8 cellular contexts compared by ENCODE assay signal in genomic region chr4:114598191-114599121, GRCh38. TPM values are rescaled to one million over a fixed set of nuclear protein-coding genes. Genes with fewer than 3 reads are reported as not detected.
DNase-seq lines count a peak whose midpoint lies in the region; ATAC-seq and TF ChIP-seq lines count a peak whose summit lies in the region.

Gene UGT8, plus strand, starts transcription at chr4:114598807. Its CDS starts 24,074 bp downstream, at chr4:114622881.

- peaks cover 5 to 17% (median 13%) of the 10 kb centered on the region in 3 donors for H3K4me1 Mint-ChIP-seq in CD8-positive, alpha-beta memory T cell
- H3K4me1 Mint-ChIP-seq in brain, result peaks cover 15% of the 10 kb centered on the region
- H3K4me1 Mint-ChIP-seq in immature natural killer cell, result no peaks in the 10 kb centered on the region

- peak within 1 kb of the TSS in 2 of 3 donors; percentile 27 to 33 for H3K9ac ChIP-seq in skeletal muscle tissue (ENCODE audit: low read depth in 1 of 3, low read length in 3 of 3)

- POLR2A ChIA-PET in CD8-positive, alpha-beta memory T cell (lab: Charles Lee), result no interaction called here
- POLR2A ChIA-PET in RWPE1 (lab: Yijun Ruan, JAX; ENCODE audit: low non-redundant PET), result no interaction called here

- no peaks in the 10 kb centered on the region for H3K27me3 ChIP-seq in CD8-positive, alpha-beta memory T cell (ENCODE audit: insufficient read depth, low read length, poor library complexity, severe bottlenecking)
- H3K27me3 ChIP-seq in skeletal muscle tissue (ENCODE audit: control insufficient read depth in 3 of 3, insufficient read depth in 3 of 3, low read length in 3 of 3), result peaks cover 16 to 35% (median 30%) of the 10 kb centered on the region in 3 donors

- H3K9me3 Mint-ChIP-seq in CD8-positive, alpha-beta memory T cell, result no peaks in the 10 kb centered on the region
- peaks cover 0 to 10% (median 3%) of the 10 kb centered on the region in 5 experiments for H3K9me3 Mint-ChIP-seq in brain
- H3K9me3 Mint-ChIP-seq in immature natural killer cell, result peaks cover 0 to 8% (median under 1%) of the 10 kb centered on the region in 6 donors

- CTCF ChIA-PET in CD8-positive, alpha-beta memory T cell (lab: Charles Lee), result no interaction called here
- CTCF ChIA-PET in RWPE1 (lab: Yijun Ruan, JAX), result no interaction called here

- H3K4me3 Mint-ChIP-seq in CD8-positive, alpha-beta memory T cell, result peak within 1 kb of the TSS; percentile 63 to 89 (median 76)
- H3K4me3 Mint-ChIP-seq in brain, result peak within 1 kb of the TSS; percentile 89 to 96 (median 93)
- H3K4me3 Mint-ChIP-seq in immature natural killer cell, result peak within 1 kb of the TSS in 4 of 5 donors; percentile 53 to 62 (median 61)

- H3K27ac Mint-ChIP-seq in CD8-positive, alpha-beta memory T cell, result peak within 1 kb of the TSS in 1 of 8 donors; percentile 54
- peak within 1 kb of the TSS in 3 of 5 experiments; percentile 27 to 35 (median 31) for H3K27ac Mint-ChIP-seq in brain
- H3K27ac Mint-ChIP-seq in immature natural killer cell, result no peak within 1 kb of the TSS

- H3K27me3 Mint-ChIP-seq in CD8-positive, alpha-beta memory T cell, result peaks cover 25 to 53% of the 10 kb centered on the region in 2 donors
- peaks cover 50% of the 10 kb centered on the region for H3K27me3 Mint-ChIP-seq in brain
- H3K27me3 Mint-ChIP-seq in immature natural killer cell (ENCODE audit: low read depth in 3 of 3), result peaks cover 1 to 13% (median 7%) of the 10 kb centered on the region in 3 donors

- no peak within 1 kb of the TSS for H3K4me3 ChIP-seq in CD8-positive, alpha-beta memory T cell (ENCODE audit: low read length)
- peak within 1 kb of the TSS; percentile 70 to 71 (median 71) for H3K4me3 ChIP-seq in skeletal muscle tissue (ENCODE audit: low read length in 3 of 3)

- no peak for TF ChIP-seq CTCF in RWPE1 (conservative IDR thresholded peaks at IDR 0.05; ENCODE audit: low read depth)
- TF ChIP-seq CTCF in brain (conservative IDR thresholded peaks at IDR 0.05), result no peak

- H3K27ac ChIP-seq in CD8-positive, alpha-beta memory T cell (ENCODE audit: low read depth, low read length), result no peak within 1 kb of the TSS
- H3K27ac ChIP-seq in RWPE1 (no peak within 1 kb of the TSS), skeletal muscle tissue (ENCODE audit: low read depth, low read length) (no peak within 1 kb of the TSS)

- H3K4me1 ChIP-seq in CD8-positive, alpha-beta memory T cell (ENCODE audit: insufficient read depth, low read length), result no peaks in the 10 kb centered on the region
- peaks cover 9 to 18% (median 14%) of the 10 kb centered on the region in 3 donors for H3K4me1 ChIP-seq in skeletal muscle tissue (ENCODE audit: control insufficient read depth in 3 of 3, insufficient read depth in 3 of 3, low read length in 3 of 3)

- H3K9me3 ChIP-seq in CD8-positive, alpha-beta memory T cell (ENCODE audit: low read length), result no peaks in the 10 kb centered on the region
- H3K9me3 ChIP-seq in skeletal muscle tissue (ENCODE audit: control insufficient read depth in 3 of 3, low read length in 3 of 3), result no peaks in the 10 kb centered on the region

- H3K36me3 ChIP-seq in CD8-positive, alpha-beta memory T cell (ENCODE audit: insufficient read depth, low read length), result no peaks in the 10 kb centered on the region
- H3K36me3 ChIP-seq in skeletal muscle tissue (ENCODE audit: control insufficient read depth in 3 of 3, insufficient read depth in 3 of 3, low read length in 3 of 3), result no peaks in the 10 kb centered on the region

- peak in 2 of 5 donors; percentile 20 to 46 for DNase-seq in CD8-positive, alpha-beta memory T cell
- peak; percentile 26 for DNase-seq in HPDE6-E6E7 (ENCODE audit: extremely low spot score)
- peak; percentile 41 for DNase-seq in RWPE1 (ENCODE audit: low spot score)
- no peak for DNase-seq in immature natural killer cell
- no peak for DNase-seq in activated gamma-delta T cell (lab: John Stamatoyannopoulos, UW)

- peak; percentile 56 for ATAC-seq in GM19463 (IDR thresholded peaks at IDR 0.05; ENCODE audit: unreplicated experiment)

- H3K36me3 Mint-ChIP-seq in CD8-positive, alpha-beta memory T cell, result no peaks in the 10 kb centered on the region
- no peaks in the 10 kb centered on the region for H3K36me3 Mint-ChIP-seq in brain
- H3K36me3 Mint-ChIP-seq in immature natural killer cell, result no peaks in the 10 kb centered on the region

RNA-seq across cellular contexts. Expression of gene UGT8, which starts in this region (rescaled TPM):
- total RNA-seq in CD8-positive, alpha-beta memory T cell, result under 1 TPM; 0.46 to 0.49 TPM
- 0.30 TPM for polyA plus RNA-seq in CD8-positive, alpha-beta memory T cell
- polyA plus RNA-seq in brain (ENCODE audit: insufficient read depth, low read depth, low replicate concordance), result 36.5 TPM
- not detected for polyA plus RNA-seq in immature natural killer cell
- total RNA-seq in skeletal muscle tissue, result 2.1 TPM

Comparison
In these comparisons a context has a peak if more than half of its experiments do, and no peak if none do; other contexts are left out.
1. RNA of gene UGT8 (polyA plus RNA-seq): 36.5 TPM in brain (single experiment); 0.30 TPM in CD8-positive, alpha-beta memory T cell (single experiment) and not detected in immature natural killer cell; every median in the first group is over 10 times any median in the second.
2. DNase-seq: peak in HPDE6-E6E7 (single experiment) and RWPE1 (single experiment); none in immature natural killer cell (0 of 3) and activated gamma-delta T cell (single experiment).
3. H3K27ac Mint-ChIP-seq: peak in brain (3 of 5); none in immature natural killer cell (0 of 6).
4. Peak in every context shown above with its lines, with median percentiles within 50 percentile points of each other: H3K4me3 Mint-ChIP-seq.